ENCODE assay signal across 23 cellular contexts in the genomic region with DNA sequence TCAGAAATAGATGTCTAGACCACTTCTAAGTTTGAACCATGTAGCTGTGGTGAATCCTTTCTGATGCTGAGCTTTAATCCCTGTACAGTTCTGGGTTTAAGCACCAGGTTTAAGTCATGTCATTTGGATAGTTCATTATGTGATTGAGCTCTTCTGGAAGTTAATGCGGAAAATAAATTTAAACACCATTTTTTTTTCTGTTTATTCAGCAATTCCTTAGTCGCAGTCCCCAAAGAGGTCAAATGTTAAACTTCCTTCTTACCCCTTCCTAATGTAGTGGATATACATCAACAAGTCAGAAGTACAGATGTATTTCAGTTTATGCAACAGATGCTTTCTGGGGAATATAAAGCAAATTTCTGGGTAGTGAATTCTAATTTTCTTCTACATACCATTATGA. TPM values are rescaled to one million over a fixed set of nuclear protein-coding genes. Genes with fewer than 3 reads are reported as not detected.
DNase-seq lines count a peak whose midpoint lies in the region; ATAC-seq, FAIRE-seq and TF ChIP-seq lines count a peak whose summit lies in the region.
"Had no signal": no experiment of that assay in that cellular context is flagged by ENCODE, and none has a peak within 500 bp of the region (broad histone marks: within the 10 kb centered on the region; RNA-seq: fewer than 3 reads in every experiment).

No MANE protein-coding gene starts in this region.

- peaks cover 21% of the 10 kb centered on the region for H3K4me1 Mint-ChIP-seq in stimulated activated memory B cell treated with anti-CD40 and anti-IgM and Interleukin-4, amounts not matched to agents 10 μg/mL and 1 μg/mL and 100 μg/mL, for 72 hours
- peaks cover 13% of the 10 kb centered on the region for H3K4me1 Mint-ChIP-seq in CD8-positive, alpha-beta T cell (ENCODE audit: low read depth)
- H3K4me1 Mint-ChIP-seq: CD14-positive monocyte had no signal

- H3K9me3 ChIP-seq in HepG2 (ENCODE audit: low read length) (no peaks in the 10 kb centered on the region), right lobe of liver (no peaks in the 10 kb centered on the region), IMR-90 (ENCODE audit: control insufficient read depth, insufficient read depth, low read length) (no peaks in the 10 kb centered on the region)
- no peaks in the 10 kb centered on the region for H3K9me3 ChIP-seq in CD8-positive, alpha-beta T cell (ENCODE audit: low read length)
- H3K9me3 ChIP-seq: BE2C, BLaER1, Caco-2 had no signal

- H3K4me3 ChIP-seq in HepG2 (replicated peaks in 1 of 3; ENCODE audit: insufficient read depth in 1 of 3, low read depth in 2 of 3, low read length in 3 of 3) (no peak overlapping the region), right lobe of liver (no peak overlapping the region), IMR-90 (ENCODE audit: insufficient read depth, low read depth, low read length) (no peak overlapping the region)
- no peak overlapping the region for H3K4me3 ChIP-seq in CD8-positive, alpha-beta T cell (ENCODE audit: low read depth, low read length)
- H3K4me3 ChIP-seq: BLaER1 had no signal

- H3K79me2 ChIP-seq in HepG2 (ENCODE audit: insufficient read depth, low read length): no peaks in the 10 kb centered on the region

- no peak for FAIRE-seq in HepG2 (lab: Jason Lieb, UNC)
- FAIRE-seq: D721Med, G401.6, GM12891, GM18507 had no signal

- H2BK20ac ChIP-seq in IMR-90 (ENCODE audit: low read depth, low read length): no peak overlapping the region

- TF ChIP-seq RAD21 in HepG2 (CRISPR knock-in tag; IDR thresholded peaks at IDR 0.05) (no peak), IMR-90 (IDR thresholded peaks at IDR 0.05; ENCODE audit: low read length) (no peak)

- no peak overlapping the region for H3K14ac ChIP-seq in IMR-90 (replicated peaks; ENCODE audit: low read depth, low read length)

- no peak overlapping the region for H2AK9ac ChIP-seq in IMR-90 (replicated peaks; ENCODE audit: low read depth, low read length, poor library complexity)

- H3K4me2 ChIP-seq in HepG2 (ENCODE audit: low read depth, low read length) (no peak overlapping the region), IMR-90 (ENCODE audit: low read depth, low read length) (no peak overlapping the region)
- H3K4me2 ChIP-seq: BLaER1 had no signal

- TF ChIP-seq EP300 in HepG2 (IDR thresholded peaks at IDR 0.05; ENCODE audit: low read depth in 2 of 2, low read length in 2 of 2) (no peak), HepG2 (CRISPR knock-in tag; IDR thresholded peaks at IDR 0.05; ENCODE audit: borderline replicate concordance) (no peak)

- DNase-seq in HepG2 (ENCODE audit: low spot score) (no peak), right lobe of liver (no peak), IMR-90 (no peak)
- no peak for DNase-seq in CD8-positive, alpha-beta T cell
- DNase-seq: ACHN; BE2C; C1 segment of cervical spinal cord; Caco-2; Calu3; CD4-positive, alpha-beta memory T cell; CD4-positive, CD25-positive, alpha-beta regulatory T cell; DMS79 treated with DMSO at 0.1 percent for 48 hours; GF-D8 had no signal

- no peaks in the 10 kb centered on the region for H3K27me3 ChIP-seq in HepG2 (ENCODE audit: control insufficient read depth in 1 of 2, insufficient read depth in 2 of 2, low read length in 2 of 2)
- H3K27me3 ChIP-seq in right lobe of liver: no peaks in the 10 kb centered on the region
- no peaks in the 10 kb centered on the region for H3K27me3 ChIP-seq in IMR-90 (ENCODE audit: control insufficient read depth, insufficient read depth, low read length)
- no peaks in the 10 kb centered on the region for H3K27me3 ChIP-seq in CD8-positive, alpha-beta T cell (ENCODE audit: insufficient read depth, low read length)
- H3K27me3 ChIP-seq: BE2C, BLaER1 had no signal

- in situ Hi-C loops in HepG2 (cut with HindIII; ENCODE audit: extremely low pct_ligation_motif_present, low pct_unique_long_range_greater_than_20kb) (no loop called here), IMR-90 (cut with MboI; ENCODE audit: low sequenced_read_pairs) (no loop called here)

- H3K4me3 Mint-ChIP-seq in stimulated activated memory B cell treated with anti-CD40 and anti-IgM and Interleukin-4, amounts not matched to agents 10 μg/mL and 1 μg/mL and 100 μg/mL, for 72 hours: no peak overlapping the region
- no peak overlapping the region for H3K4me3 Mint-ChIP-seq in CD8-positive, alpha-beta T cell
- H3K4me3 Mint-ChIP-seq: CD14-positive monocyte; CD4-positive, alpha-beta memory T cell; CD4-positive, CD25-positive, alpha-beta regulatory T cell had no signal

- no peak for TF ChIP-seq CTCF in HepG2 (CRISPR knock-in tag; IDR thresholded peaks at IDR 0.05)
- no peak for TF ChIP-seq CTCF in right lobe of liver (IDR thresholded peaks at IDR 0.05)
- no peak for TF ChIP-seq CTCF in IMR-90 (conservative IDR thresholded peaks at IDR 0.05; ENCODE audit: low read depth, low read length)
- TF ChIP-seq CTCF in CD8-positive, alpha-beta T cell (IDR thresholded peaks at IDR 0.05): no peak

- H3K79me1 ChIP-seq in IMR-90 (ENCODE audit: low read depth in 1 of 2, low read length in 2 of 2): no peaks in the 10 kb centered on the region

- POLR2A ChIA-PET in HepG2 (lab: Yijun Ruan, JAX): no interaction called here
- POLR2A ChIA-PET in IMR-90 (lab: Charles Lee; ENCODE audit: unreplicated experiment): no interaction called here
- POLR2A ChIA-PET in CD8-positive, alpha-beta T cell (lab: Charles Lee): no interaction called here

- H3K4ac ChIP-seq in IMR-90 (ENCODE audit: low read depth, low read length): no peak overlapping the region

- H3K9ac ChIP-seq in HepG2 (ENCODE audit: insufficient read depth, low read depth, low read length) (no peak overlapping the region), IMR-90 (ENCODE audit: low read depth, low read length) (no peak overlapping the region)
- H3K9ac ChIP-seq: BLaER1 had no signal

- peak overlapping the region; percentile 36 for H3K27ac Mint-ChIP-seq in stimulated activated memory B cell treated with anti-CD40 and anti-IgM and Interleukin-4, amounts not matched to agents 10 μg/mL and 1 μg/mL and 100 μg/mL, for 72 hours
- H3K27ac Mint-ChIP-seq in CD8-positive, alpha-beta T cell: no peak overlapping the region
- H3K27ac Mint-ChIP-seq: CD14-positive monocyte; CD4-positive, alpha-beta memory T cell; CD4-positive, CD25-positive, alpha-beta regulatory T cell had no signal

- H4K8ac ChIP-seq in IMR-90 (ENCODE audit: low read depth in 2 of 2, low read length in 2 of 2): no peak overlapping the region

- CTCF ChIA-PET in HepG2 (lab: Yijun Ruan, JAX; ENCODE audit: low intra/inter-chr PET ratio, low total read pairs) (no interaction called here), IMR-90 (lab: Yijun Ruan, JAX) (interaction anchor here (0.6 kb wide), 1 partner anchor 18 kb away, joined by 4 read pairs; no protein-coding TSS in a partner anchor)
- CTCF ChIA-PET in CD8-positive, alpha-beta T cell (lab: Charles Lee): no interaction called here

- ATAC-seq in HepG2: no peak
- ATAC-seq in right lobe of liver: no peak
- ATAC-seq in IMR-90 (ENCODE audit: low read depth): no peak
- ATAC-seq in stimulated activated memory B cell treated with anti-CD40 and anti-IgM and Interleukin-4, amounts not matched to agents 10 μg/mL and 1 μg/mL and 100 μg/mL, for 72 hours: no peak
- ATAC-seq in GM21390 (IDR thresholded peaks at IDR 0.05; ENCODE audit: unreplicated experiment): no peak
- no peak for ATAC-seq in CD8-positive, alpha-beta T cell

- H2BK15ac ChIP-seq in IMR-90 (ENCODE audit: low read depth, low read length): no peak overlapping the region

- BruUV-seq in HepG2 (replicated peaks; lab: Mats Ljungman, UMichigan) (no TSS peak), IMR-90 (replicated peaks; lab: Mats Ljungman, UMichigan) (no TSS peak)

- 95% methylated on average over 2 of the region's 2 CpGs for WGBS in HepG2 (ENCODE audit: low lambda C conversion rate)
- WGBS in right lobe of liver (ENCODE audit: insufficient coverage, low coverage, low lambda C conversion rate, missing lambda C conversion rate): 54% methylated on average over 2 of the region's 2 CpGs
- WGBS in IMR-90 (ENCODE audit: extremely low coverage in 2 of 2, insufficient read length in 1 of 2), 2 experiments: no CpG with 5 or more reads among the region's 2 CpGs

- peaks cover 16% of the 10 kb centered on the region for H3K36me3 Mint-ChIP-seq in stimulated activated memory B cell treated with anti-CD40 and anti-IgM and Interleukin-4, amounts not matched to agents 10 μg/mL and 1 μg/mL and 100 μg/mL, for 72 hours
- peaks cover 20% of the 10 kb centered on the region for H3K36me3 Mint-ChIP-seq in CD8-positive, alpha-beta T cell
- H3K36me3 Mint-ChIP-seq: CD14-positive monocyte; CD4-positive, alpha-beta memory T cell had no signal

- H4K91ac ChIP-seq in IMR-90 (ENCODE audit: insufficient read depth, low read depth, low read length): no peak overlapping the region

- no peaks in the 10 kb centered on the region for H3K36me3 ChIP-seq in HepG2 (replicated peaks in 1 of 2; ENCODE audit: control insufficient read depth in 1 of 2, insufficient read depth in 2 of 2, low read length in 2 of 2)
- H3K36me3 ChIP-seq in right lobe of liver: no peaks in the 10 kb centered on the region
- no peaks in the 10 kb centered on the region for H3K36me3 ChIP-seq in IMR-90 (ENCODE audit: control insufficient read depth, insufficient read depth, low read length)
- no peaks in the 10 kb centered on the region for H3K36me3 ChIP-seq in CD8-positive, alpha-beta T cell (ENCODE audit: insufficient read depth, low read length)
- H3K36me3 ChIP-seq: BE2C, BLaER1 had no signal

- H2AK5ac ChIP-seq in IMR-90 (ENCODE audit: low read depth, low read length): no peak overlapping the region

- dilution Hi-C loops in IMR-90 (cut with HindIII; ENCODE audit: low sequenced_read_pairs, unreplicated experiment): no loop called here

- H3K27ac ChIP-seq in HepG2 (ENCODE audit: extremely low read length, insufficient read depth, low read length): no peak overlapping the region
- H3K27ac ChIP-seq in right lobe of liver: no peak overlapping the region
- H3K27ac ChIP-seq in IMR-90 (ENCODE audit: insufficient read depth, low read length): no peak overlapping the region
- H3K27ac ChIP-seq in CD8-positive, alpha-beta T cell (ENCODE audit: low read depth, low read length): no peak overlapping the region
- H3K27ac ChIP-seq: 22Rv1, BLaER1 had no signal

- H3K4me1 ChIP-seq in HepG2 (ENCODE audit: insufficient read depth, low read length): no peaks in the 10 kb centered on the region
- no peaks in the 10 kb centered on the region for H3K4me1 ChIP-seq in right lobe of liver
- H3K4me1 ChIP-seq in IMR-90 (ENCODE audit: control insufficient read depth, insufficient read depth, low read length): no peaks in the 10 kb centered on the region
- H3K4me1 ChIP-seq in CD8-positive, alpha-beta T cell (ENCODE audit: insufficient read depth, low read length): no peaks in the 10 kb centered on the region
- H3K4me1 ChIP-seq: BE2C, BLaER1, Caco-2 had no signal

- H3K9me3 Mint-ChIP-seq in stimulated activated memory B cell treated with anti-CD40 and anti-IgM and Interleukin-4, amounts not matched to agents 10 μg/mL and 1 μg/mL and 100 μg/mL, for 72 hours: no peaks in the 10 kb centered on the region
- H3K9me3 Mint-ChIP-seq in CD8-positive, alpha-beta T cell: no peaks in the 10 kb centered on the region
- H3K9me3 Mint-ChIP-seq: CD4-positive, alpha-beta memory T cell had no signal

- H3K56ac ChIP-seq in IMR-90 (ENCODE audit: extremely low read depth, insufficient read depth, low read length): no peak overlapping the region

- TF ChIP-seq POLR2A in HepG2 (IDR thresholded peaks at IDR 0.05; ENCODE audit: insufficient read depth in 1 of 2, low read depth in 2 of 2, low read length in 2 of 2) (no peak), right lobe of liver (IDR thresholded peaks at IDR 0.05) (no peak), IMR-90 (IDR thresholded peaks at IDR 0.05; ENCODE audit: low read depth, low read length) (no peak)

- no peak overlapping the region for H2BK5ac ChIP-seq in IMR-90 (ENCODE audit: low read depth, low read length, poor library complexity, severe bottlenecking)

- H4K20me1 ChIP-seq in HepG2 (ENCODE audit: insufficient read depth, low read length) (no peaks in the 10 kb centered on the region), IMR-90 (ENCODE audit: insufficient read depth, low read length) (no peaks in the 10 kb centered on the region)
- H4K20me1 ChIP-seq: BLaER1 had no signal

- H4K5ac ChIP-seq in IMR-90 (ENCODE audit: low read depth, low read length): no peak overlapping the region

- H3K27me3 Mint-ChIP-seq in stimulated activated memory B cell treated with anti-CD40 and anti-IgM and Interleukin-4, amounts not matched to agents 10 μg/mL and 1 μg/mL and 100 μg/mL, for 72 hours: no peaks in the 10 kb centered on the region
- H3K27me3 Mint-ChIP-seq in CD8-positive, alpha-beta T cell (ENCODE audit: low read depth): no peaks in the 10 kb centered on the region
- H3K27me3 Mint-ChIP-seq: CD4-positive, alpha-beta memory T cell; CD4-positive, CD25-positive, alpha-beta regulatory T cell had no signal

- H2AFZ ChIP-seq in HepG2 (ENCODE audit: low read length) (no peak overlapping the region), IMR-90 (replicated peaks; ENCODE audit: low read length, poor library complexity) (no peak overlapping the region)

- H3K9me1 ChIP-seq in IMR-90 (ENCODE audit: insufficient read depth, low read length): no peaks in the 10 kb centered on the region

- intact Hi-C loops in HepG2 (cut with micrococcal nuclease; ENCODE audit: unreplicated experiment) (no loop called here), right lobe of liver (cut with DNase I) (no loop called here), IMR-90 (cut with micrococcal nuclease) (no loop called here)
- intact Hi-C loops in CD8-positive, alpha-beta T cell (cut with DNase I, micrococcal nuclease): no loop called here

- no peak overlapping the region for H3K23ac ChIP-seq in IMR-90 (ENCODE audit: low read depth, low read length)

- H3K18ac ChIP-seq in IMR-90 (ENCODE audit: low read depth, low read length): no peak overlapping the region

- H2BK120ac ChIP-seq in IMR-90 (ENCODE audit: low read depth, low read length): no peak overlapping the region

RNA-seq across cellular contexts. Expression of a gene that starts 52.9 kb away (rescaled TPM):
- total RNA-seq in HepG2 (2016; rRNA removed; fragmentation: Illumina TruSeq; extraction: Trizol) (not detected in 2 replicates), right lobe of liver (1 to 10 TPM; 1.4 to 5.6 (median 2.6) TPM), IMR-90 (2012; rRNA removed) (0.56 and 0.90 TPM in 2 replicates)
- total RNA-seq in HepG2 (2016; cell fraction: cytosol; rRNA removed; fragmentation: Illumina TruSeq; extraction: Trizol; ENCODE audit: low read depth): not detected in 2 replicates
- total RNA-seq in HepG2 (2016; cell fraction: insoluble cytoplasmic fraction; rRNA removed; fragmentation: Illumina TruSeq; extraction: Trizol): not detected in 2 replicates
- not detected in 2 replicates for total RNA-seq in HepG2 (2016; cell fraction: membrane; rRNA removed; fragmentation: Illumina TruSeq; extraction: Trizol)
- not detected in 2 replicates for total RNA-seq in HepG2 (2016; cell fraction: nucleus; rRNA removed; fragmentation: Illumina TruSeq; extraction: Trizol)
- polyA plus RNA-seq in HepG2 (2011; rRNA removed) (not detected in 2 replicates), IMR-90 (2012; rRNA removed) (0.14 and 0.47 TPM in 2 replicates)
- polyA plus RNA-seq in HepG2 (2011; cell fraction: cytosol; rRNA removed): not detected in 2 replicates
- polyA plus RNA-seq in HepG2 (2011; cell fraction: nucleus; rRNA removed): not detected in 2 replicates
- polyA plus RNA-seq in HepG2 (2012): not detected in 2 replicates
- not detected in 2 replicates for polyA plus RNA-seq in HepG2 (2016; cell fraction: cytosol; fragmentation: Illumina TruSeq; extraction: Trizol; ENCODE audit: low read depth)
- polyA plus RNA-seq in HepG2 (2016; cell fraction: insoluble cytoplasmic fraction; fragmentation: Illumina TruSeq; extraction: Trizol; ENCODE audit: low read depth): not detected in 2 replicates
- not detected in 2 replicates for polyA plus RNA-seq in HepG2 (2016; cell fraction: membrane; fragmentation: Illumina TruSeq; extraction: Trizol; ENCODE audit: low read depth)
- polyA plus RNA-seq in HepG2 (2016; cell fraction: nucleus; fragmentation: Illumina TruSeq; extraction: Trizol; ENCODE audit: insufficient read depth, low read depth): not detected in 2 replicates
- not detected in 2 replicates for polyA minus RNA-seq in HepG2 (2011; rRNA and poly(A)+ RNA removed; ENCODE audit: low replicate concordance)
- not detected in 2 replicates for polyA minus RNA-seq in HepG2 (2011; cell fraction: cytosol; rRNA and poly(A)+ RNA removed)
- not detected in 2 replicates for polyA minus RNA-seq in HepG2 (2011; cell fraction: nucleus; rRNA and poly(A)+ RNA removed)
- polyA plus RNA-seq in IMR-90 (2012; cell fraction: cytosol; rRNA removed): 0.02 and 0.18 TPM in 2 replicates
- 0.31 and 0.46 TPM in 2 replicates for polyA plus RNA-seq in IMR-90 (2012; cell fraction: nucleus; rRNA removed; ENCODE audit: low replicate concordance)
- 10 to 100 TPM; 11.7 to 14.0 TPM for total RNA-seq in CD8-positive, alpha-beta T cell
- total RNA-seq: A172, Caco-2, Calu3 had no signal
